ENCODE assay signal across 1 cellular context in the genomic region with DNA sequence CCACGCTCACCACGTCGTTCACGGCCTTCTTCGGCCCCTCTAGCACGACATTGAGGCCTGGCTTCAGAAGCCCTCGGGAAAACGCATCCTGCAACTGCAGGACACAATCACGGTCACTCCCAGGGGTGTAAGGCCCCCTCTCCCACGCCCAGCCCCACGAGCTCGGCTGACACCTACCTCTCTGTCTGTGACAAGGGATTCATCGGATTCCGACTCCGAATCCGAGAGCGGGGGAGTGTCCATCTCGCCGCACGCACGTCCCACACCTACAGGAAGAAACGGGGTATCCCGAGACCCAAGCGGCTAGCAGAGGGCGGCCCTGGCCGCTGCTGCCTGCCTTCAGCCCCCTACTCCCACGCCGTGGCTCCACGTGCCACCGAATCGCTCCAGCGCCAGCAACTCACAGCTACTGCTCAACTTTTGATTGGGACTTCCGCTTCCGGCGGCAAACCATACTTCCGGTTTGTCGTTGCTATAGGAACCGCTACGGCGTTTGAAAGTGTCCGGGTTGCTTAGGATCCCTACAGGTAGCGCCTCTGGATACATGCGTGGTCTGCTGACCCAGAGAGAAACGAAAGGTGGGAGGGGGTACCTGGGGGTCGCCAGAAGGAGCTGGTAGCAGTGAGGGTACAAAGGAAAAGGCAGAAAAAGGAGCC.
TF ChIP-seq lines count a peak whose summit lies in the region.

Gene CFAP57 (plus strand): TSS at position 455 of the 656 bp plus-strand sequence. CDS start 424 bp downstream, outside the sequence.
A gene with protein sequence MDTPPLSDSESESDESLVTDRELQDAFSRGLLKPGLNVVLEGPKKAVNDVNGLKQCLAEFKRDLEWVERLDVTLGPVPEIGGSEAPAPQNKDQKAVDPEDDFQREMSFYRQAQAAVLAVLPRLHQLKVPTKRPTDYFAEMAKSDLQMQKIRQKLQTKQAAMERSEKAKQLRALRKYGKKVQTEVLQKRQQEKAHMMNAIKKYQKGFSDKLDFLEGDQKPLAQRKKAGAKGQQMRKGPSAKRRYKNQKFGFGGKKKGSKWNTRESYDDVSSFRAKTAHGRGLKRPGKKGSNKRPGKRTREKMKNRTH (minus strand): TSS at position 415 of the 656 bp plus-strand sequence. CDS start 172 bp downstream, at position 243.

TF ChIP-seq in HepG2, 621 proteins besides CTCF, POLR2A, EP300 and RAD21 (continued from another document and continues in another):
- TF ChIP-seq ZFX (CRISPR knock-in tag; IDR thresholded peaks at IDR 0.05; ENCODE audit: low read depth) (peak; percentile 83), SALL1 (CRISPR knock-in tag; IDR thresholded peaks at IDR 0.05) (peak; percentile 74), CBX2 (IDR thresholded peaks at IDR 0.05; ENCODE audit: low read depth, low read length) (no peak), CBX2 (CRISPR knock-in tag; IDR thresholded peaks at IDR 0.05; ENCODE audit: low read depth) (no peak), HNF4A (CRISPR knock-in tag; IDR thresholded peaks at IDR 0.05) (no peak), SP4 (CRISPR knock-in tag; IDR thresholded peaks at IDR 0.05) (peak; percentile 51; the same call in 1 of the 2 replicates), ZNF672 (CRISPR knock-in tag; IDR thresholded peaks at IDR 0.05) (no peak), ZNF530 (CRISPR knock-in tag; IDR thresholded peaks at IDR 0.05; ENCODE audit: low read depth) (no peak), XRCC5 (optimal IDR thresholded peaks at IDR 0.05; ENCODE audit: low read length) (no peak), DPF2 (CRISPR knock-in tag; IDR thresholded peaks at IDR 0.05; ENCODE audit: borderline replicate concordance, low read depth) (no peak), BCL6 (CRISPR knock-in tag; IDR thresholded peaks at IDR 0.05) (no peak; the same call in 1 of the 2 replicates), ZNF235 (CRISPR knock-in tag; IDR thresholded peaks at IDR 0.05; ENCODE audit: borderline replicate concordance) (peak; percentile 80; the same call in 1 of the 2 replicates), ZNF549 (CRISPR knock-in tag; IDR thresholded peaks at IDR 0.05) (no peak), ZBTB42 (CRISPR knock-in tag; IDR thresholded peaks at IDR 0.05) (no peak), TBL1XR1 (IDR thresholded peaks at IDR 0.05; ENCODE audit: borderline replicate concordance, low read length, partially characterized antibody) (peak; percentile 29), TMF1 (CRISPR knock-in tag; IDR thresholded peaks at IDR 0.05; ENCODE audit: low read depth) (no peak), CBFB (CRISPR knock-in tag; IDR thresholded peaks at IDR 0.05) (0 out of 2 replicates have a peak, but pooled peaks have one; percentile 11), SIX4 (CRISPR knock-in tag; IDR thresholded peaks at IDR 0.05) (no peak), THRA (CRISPR knock-in tag; IDR thresholded peaks at IDR 0.05; ENCODE audit: borderline replicate concordance) (no peak), NBN (conservative IDR thresholded peaks at IDR 0.05) (no peak), ZNF138 (CRISPR knock-in tag; IDR thresholded peaks at IDR 0.05; ENCODE audit: low read depth) (no peak), NR2C2 (CRISPR knock-in tag; IDR thresholded peaks at IDR 0.05; ENCODE audit: borderline replicate concordance) (peak; percentile 92), MYPOP (CRISPR knock-in tag; IDR thresholded peaks at IDR 0.05) (0 out of 2 replicates have a peak, but pooled peaks have one; percentile 17), ZFP1 (CRISPR knock-in tag; IDR thresholded peaks at IDR 0.05) (no peak), KLF9 (CRISPR knock-in tag; IDR thresholded peaks at IDR 0.05; ENCODE audit: low read depth) (no peak), TAF1 (CRISPR knock-in tag; IDR thresholded peaks at IDR 0.05) (peak; percentile 84), CBX5 (CRISPR knock-in tag; IDR thresholded peaks at IDR 0.05; ENCODE audit: borderline replicate concordance) (peak; percentile 58; the same call in 1 of the 2 replicates)
- TF ChIP-seq, protein P1, sequence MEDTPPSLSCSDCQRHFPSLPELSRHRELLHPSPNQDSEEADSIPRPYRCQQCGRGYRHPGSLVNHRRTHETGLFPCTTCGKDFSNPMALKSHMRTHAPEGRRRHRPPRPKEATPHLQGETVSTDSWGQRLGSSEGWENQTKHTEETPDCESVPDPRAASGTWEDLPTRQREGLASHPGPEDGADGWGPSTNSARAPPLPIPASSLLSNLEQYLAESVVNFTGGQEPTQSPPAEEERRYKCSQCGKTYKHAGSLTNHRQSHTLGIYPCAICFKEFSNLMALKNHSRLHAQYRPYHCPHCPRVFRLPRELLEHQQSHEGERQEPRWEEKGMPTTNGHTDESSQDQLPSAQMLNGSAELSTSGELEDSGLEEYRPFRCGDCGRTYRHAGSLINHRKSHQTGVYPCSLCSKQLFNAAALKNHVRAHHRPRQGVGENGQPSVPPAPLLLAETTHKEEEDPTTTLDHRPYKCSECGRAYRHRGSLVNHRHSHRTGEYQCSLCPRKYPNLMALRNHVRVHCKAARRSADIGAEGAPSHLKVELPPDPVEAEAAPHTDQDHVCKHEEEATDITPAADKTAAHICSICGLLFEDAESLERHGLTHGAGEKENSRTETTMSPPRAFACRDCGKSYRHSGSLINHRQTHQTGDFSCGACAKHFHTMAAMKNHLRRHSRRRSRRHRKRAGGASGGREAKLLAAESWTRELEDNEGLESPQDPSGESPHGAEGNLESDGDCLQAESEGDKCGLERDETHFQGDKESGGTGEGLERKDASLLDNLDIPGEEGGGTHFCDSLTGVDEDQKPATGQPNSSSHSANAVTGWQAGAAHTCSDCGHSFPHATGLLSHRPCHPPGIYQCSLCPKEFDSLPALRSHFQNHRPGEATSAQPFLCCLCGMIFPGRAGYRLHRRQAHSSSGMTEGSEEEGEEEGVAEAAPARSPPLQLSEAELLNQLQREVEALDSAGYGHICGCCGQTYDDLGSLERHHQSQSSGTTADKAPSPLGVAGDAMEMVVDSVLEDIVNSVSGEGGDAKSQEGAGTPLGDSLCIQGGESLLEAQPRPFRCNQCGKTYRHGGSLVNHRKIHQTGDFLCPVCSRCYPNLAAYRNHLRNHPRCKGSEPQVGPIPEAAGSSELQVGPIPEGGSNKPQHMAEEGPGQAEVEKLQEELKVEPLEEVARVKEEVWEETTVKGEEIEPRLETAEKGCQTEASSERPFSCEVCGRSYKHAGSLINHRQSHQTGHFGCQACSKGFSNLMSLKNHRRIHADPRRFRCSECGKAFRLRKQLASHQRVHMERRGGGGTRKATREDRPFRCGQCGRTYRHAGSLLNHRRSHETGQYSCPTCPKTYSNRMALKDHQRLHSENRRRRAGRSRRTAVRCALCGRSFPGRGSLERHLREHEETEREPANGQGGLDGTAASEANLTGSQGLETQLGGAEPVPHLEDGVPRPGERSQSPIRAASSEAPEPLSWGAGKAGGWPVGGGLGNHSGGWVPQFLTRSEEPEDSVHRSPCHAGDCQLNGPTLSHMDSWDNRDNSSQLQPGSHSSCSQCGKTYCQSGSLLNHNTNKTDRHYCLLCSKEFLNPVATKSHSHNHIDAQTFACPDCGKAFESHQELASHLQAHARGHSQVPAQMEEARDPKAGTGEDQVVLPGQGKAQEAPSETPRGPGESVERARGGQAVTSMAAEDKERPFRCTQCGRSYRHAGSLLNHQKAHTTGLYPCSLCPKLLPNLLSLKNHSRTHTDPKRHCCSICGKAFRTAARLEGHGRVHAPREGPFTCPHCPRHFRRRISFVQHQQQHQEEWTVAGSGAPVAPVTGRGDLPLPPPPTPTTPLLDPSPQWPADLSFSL (CRISPR knock-in tag; IDR thresholded peaks at IDR 0.05) = no peak
- TF ChIP-seq, protein P2, sequence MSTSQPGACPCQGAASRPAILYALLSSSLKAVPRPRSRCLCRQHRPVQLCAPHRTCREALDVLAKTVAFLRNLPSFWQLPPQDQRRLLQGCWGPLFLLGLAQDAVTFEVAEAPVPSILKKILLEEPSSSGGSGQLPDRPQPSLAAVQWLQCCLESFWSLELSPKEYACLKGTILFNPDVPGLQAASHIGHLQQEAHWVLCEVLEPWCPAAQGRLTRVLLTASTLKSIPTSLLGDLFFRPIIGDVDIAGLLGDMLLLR (CRISPR knock-in tag; IDR thresholded peaks at IDR 0.05) = peak; percentile 88; the same call in 1 of the 2 replicates
- TF ChIP-seq, protein P3, sequence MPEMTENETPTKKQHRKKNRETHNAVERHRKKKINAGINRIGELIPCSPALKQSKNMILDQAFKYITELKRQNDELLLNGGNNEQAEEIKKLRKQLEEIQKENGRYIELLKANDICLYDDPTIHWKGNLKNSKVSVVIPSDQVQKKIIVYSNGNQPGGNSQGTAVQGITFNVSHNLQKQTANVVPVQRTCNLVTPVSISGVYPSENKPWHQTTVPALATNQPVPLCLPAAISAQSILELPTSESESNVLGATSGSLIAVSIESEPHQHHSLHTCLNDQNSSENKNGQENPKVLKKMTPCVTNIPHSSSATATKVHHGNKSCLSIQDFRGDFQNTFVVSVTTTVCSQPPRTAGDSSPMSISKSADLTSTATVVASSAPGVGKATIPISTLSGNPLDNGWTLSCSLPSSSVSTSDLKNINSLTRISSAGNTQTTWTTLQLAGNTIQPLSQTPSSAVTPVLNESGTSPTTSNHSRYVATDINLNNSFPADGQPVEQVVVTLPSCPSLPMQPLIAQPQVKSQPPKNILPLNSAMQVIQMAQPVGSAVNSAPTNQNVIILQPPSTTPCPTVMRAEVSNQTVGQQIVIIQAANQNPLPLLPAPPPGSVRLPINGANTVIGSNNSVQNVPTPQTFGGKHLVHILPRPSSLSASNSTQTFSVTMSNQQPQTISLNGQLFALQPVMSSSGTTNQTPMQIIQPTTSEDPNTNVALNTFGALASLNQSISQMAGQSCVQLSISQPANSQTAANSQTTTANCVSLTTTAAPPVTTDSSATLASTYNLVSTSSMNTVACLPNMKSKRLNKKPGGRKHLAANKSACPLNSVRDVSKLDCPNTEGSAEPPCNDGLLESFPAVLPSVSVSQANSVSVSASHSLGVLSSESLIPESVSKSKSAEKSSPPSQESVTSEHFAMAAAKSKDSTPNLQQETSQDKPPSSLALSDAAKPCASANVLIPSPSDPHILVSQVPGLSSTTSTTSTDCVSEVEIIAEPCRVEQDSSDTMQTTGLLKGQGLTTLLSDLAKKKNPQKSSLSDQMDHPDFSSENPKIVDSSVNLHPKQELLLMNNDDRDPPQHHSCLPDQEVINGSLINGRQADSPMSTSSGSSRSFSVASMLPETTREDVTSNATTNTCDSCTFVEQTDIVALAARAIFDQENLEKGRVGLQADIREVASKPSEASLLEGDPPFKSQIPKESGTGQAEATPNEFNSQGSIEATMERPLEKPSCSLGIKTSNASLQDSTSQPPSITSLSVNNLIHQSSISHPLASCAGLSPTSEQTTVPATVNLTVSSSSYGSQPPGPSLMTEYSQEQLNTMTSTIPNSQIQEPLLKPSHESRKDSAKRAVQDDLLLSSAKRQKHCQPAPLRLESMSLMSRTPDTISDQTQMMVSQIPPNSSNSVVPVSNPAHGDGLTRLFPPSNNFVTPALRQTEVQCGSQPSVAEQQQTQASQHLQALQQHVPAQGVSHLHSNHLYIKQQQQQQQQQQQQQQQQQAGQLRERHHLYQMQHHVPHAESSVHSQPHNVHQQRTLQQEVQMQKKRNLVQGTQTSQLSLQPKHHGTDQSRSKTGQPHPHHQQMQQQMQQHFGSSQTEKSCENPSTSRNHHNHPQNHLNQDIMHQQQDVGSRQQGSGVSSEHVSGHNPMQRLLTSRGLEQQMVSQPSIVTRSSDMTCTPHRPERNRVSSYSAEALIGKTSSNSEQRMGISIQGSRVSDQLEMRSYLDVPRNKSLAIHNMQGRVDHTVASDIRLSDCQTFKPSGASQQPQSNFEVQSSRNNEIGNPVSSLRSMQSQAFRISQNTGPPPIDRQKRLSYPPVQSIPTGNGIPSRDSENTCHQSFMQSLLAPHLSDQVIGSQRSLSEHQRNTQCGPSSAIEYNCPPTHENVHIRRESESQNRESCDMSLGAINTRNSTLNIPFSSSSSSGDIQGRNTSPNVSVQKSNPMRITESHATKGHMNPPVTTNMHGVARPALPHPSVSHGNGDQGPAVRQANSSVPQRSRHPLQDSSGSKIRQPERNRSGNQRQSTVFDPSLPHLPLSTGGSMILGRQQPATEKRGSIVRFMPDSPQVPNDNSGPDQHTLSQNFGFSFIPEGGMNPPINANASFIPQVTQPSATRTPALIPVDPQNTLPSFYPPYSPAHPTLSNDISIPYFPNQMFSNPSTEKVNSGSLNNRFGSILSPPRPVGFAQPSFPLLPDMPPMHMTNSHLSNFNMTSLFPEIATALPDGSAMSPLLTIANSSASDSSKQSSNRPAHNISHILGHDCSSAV (CRISPR knock-in tag; IDR thresholded peaks at IDR 0.05; ENCODE audit: borderline replicate concordance) = no peak
- TF ChIP-seq, protein P4, sequence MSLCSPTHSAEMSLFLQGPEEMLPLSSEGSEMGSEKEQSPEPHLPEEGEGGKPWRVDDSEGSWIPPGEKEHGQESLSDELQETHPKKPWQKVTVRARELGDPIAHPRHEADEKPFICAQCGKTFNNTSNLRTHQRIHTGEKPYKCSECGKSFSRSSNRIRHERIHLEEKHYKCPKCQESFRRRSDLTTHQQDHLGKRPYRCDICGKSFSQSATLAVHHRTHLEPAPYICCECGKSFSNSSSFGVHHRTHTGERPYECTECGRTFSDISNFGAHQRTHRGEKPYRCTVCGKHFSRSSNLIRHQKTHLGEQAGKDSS (CRISPR knock-in tag; IDR thresholded peaks at IDR 0.05; ENCODE audit: borderline replicate concordance, low read depth) = no peak
- TF ChIP-seq, protein P5, sequence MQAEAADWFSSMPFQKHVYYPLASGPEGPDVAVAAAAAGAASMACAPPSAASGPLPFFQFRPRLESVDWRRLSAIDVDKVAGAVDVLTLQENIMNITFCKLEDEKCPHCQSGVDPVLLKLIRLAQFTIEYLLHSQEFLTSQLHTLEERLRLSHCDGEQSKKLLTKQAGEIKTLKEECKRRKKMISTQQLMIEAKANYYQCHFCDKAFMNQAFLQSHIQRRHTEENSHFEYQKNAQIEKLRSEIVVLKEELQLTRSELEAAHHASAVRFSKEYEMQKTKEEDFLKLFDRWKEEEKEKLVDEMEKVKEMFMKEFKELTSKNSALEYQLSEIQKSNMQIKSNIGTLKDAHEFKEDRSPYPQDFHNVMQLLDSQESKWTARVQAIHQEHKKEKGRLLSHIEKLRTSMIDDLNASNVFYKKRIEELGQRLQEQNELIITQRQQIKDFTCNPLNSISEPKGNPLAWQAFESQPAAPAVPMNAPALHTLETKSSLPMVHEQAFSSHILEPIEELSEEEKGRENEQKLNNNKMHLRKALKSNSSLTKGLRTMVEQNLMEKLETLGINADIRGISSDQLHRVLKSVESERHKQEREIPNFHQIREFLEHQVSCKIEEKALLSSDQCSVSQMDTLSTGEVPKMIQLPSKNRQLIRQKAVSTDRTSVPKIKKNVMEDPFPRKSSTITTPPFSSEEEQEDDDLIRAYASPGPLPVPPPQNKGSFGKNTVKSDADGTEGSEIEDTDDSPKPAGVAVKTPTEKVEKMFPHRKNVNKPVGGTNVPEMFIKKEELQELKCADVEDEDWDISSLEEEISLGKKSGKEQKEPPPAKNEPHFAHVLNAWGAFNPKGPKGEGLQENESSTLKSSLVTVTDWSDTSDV (CRISPR knock-in tag; IDR thresholded peaks at IDR 0.05) = no peak
